29 cellular contexts compared by ENCODE assay signal in the genomic region with DNA sequence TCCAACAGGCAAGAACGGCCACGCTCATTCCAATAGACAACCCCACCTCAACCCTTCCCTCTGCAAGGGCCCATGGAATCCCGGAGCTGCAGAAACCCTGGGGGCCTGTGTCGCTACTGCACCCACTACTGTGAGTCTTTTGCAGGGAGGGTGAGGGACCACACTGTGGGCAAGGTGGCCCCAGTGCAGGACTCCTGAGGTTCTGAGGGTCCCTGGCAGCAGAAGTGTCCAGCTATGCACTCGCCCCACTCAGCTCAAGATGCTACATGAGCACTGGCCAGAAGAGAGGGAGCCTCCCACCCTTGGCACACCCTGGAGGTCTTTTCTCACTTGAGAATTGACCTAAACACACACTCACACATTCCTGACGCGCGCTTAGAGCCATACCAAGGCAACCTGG. TPM values are rescaled to one million over a fixed set of nuclear protein-coding genes. Genes with fewer than 3 reads are reported as not detected.
"Had no signal": no experiment of that assay in that cellular context is flagged by ENCODE, and none has a peak within 500 bp of the region (broad histone marks: within the 10 kb centered on the region; RNA-seq: fewer than 3 reads in every experiment).

No MANE protein-coding gene starts in this region.

- H3K9me3 ChIP-seq: esophagus muscularis mucosa, gastrocnemius medialis, heart right ventricle, left ventricle myocardium inferior, lower lobe of right lung, neutrophil, sigmoid colon had no signal

- H3K27ac Mint-ChIP-seq: dendritic cell treated with granulocyte-macrophage colony-stimulating factor and Interleukin-4, amounts not matched to agents 40 ng/mL and 50 ng/mL, for 4 days; immature natural killer cell; memory B cell; mesothelial cell of epicardium; natural killer cell had no signal

- FAIRE-seq: colon, endometrium, keratinocyte, urothelium cell line had no signal

- H3K36me3 ChIP-seq: esophagus muscularis mucosa, gastrocnemius medialis, heart right ventricle, left ventricle myocardium inferior, lower lobe of right lung, neutrophil, sigmoid colon had no signal

- H3K27ac ChIP-seq: epithelial cell of prostate, esophagus muscularis mucosa, gastrocnemius medialis, heart right ventricle, left ventricle myocardium inferior, lower lobe of right lung, neutrophil, sigmoid colon, skin epidermis had no signal

- DNase-seq: cerebellar nuclear complex; effector CD4-positive, alpha-beta T cell; gastrocnemius medialis; heart right ventricle; immature natural killer cell; left cardiac atrium; left ventricle myocardium inferior; lower lobe of right lung; natural killer cell; sigmoid colon; stimulated activated CD4-positive, alpha-beta T cell treated with anti-CD3 and anti-CD28 coated beads, Interleukin-2, amount 100 ng/mL, for 24 hours; stimulated activated naive CD4-positive, alpha-beta T cell treated with Interleukin-2 at 50 U/mL for 16 hours; trophoblast cell had no signal

- H3K36me3 Mint-ChIP-seq: mesothelial cell of epicardium, natural killer cell had no signal

- H3K4me3 Mint-ChIP-seq: dendritic cell treated with granulocyte-macrophage colony-stimulating factor and Interleukin-4, amounts not matched to agents 40 ng/mL and 50 ng/mL, for 4 days; immature natural killer cell; memory B cell; mesothelial cell of epicardium; natural killer cell had no signal

- H3K4me3 ChIP-seq: esophagus muscularis mucosa, gastrocnemius medialis, heart right ventricle, left ventricle myocardium inferior, lower lobe of right lung, sigmoid colon, skin epidermis had no signal

- ATAC-seq: gastrocnemius medialis, heart right ventricle, left cardiac atrium, lower lobe of right lung, natural killer cell had no signal

- H3K4me1 Mint-ChIP-seq: immature natural killer cell, natural killer cell had no signal

- H3K9me3 Mint-ChIP-seq: dendritic cell treated with granulocyte-macrophage colony-stimulating factor and Interleukin-4, amounts not matched to agents 40 ng/mL and 50 ng/mL, for 4 days; immature natural killer cell; memory B cell; mesothelial cell of epicardium; natural killer cell had no signal

RNA-seq across cellular contexts. Expression of a gene that starts 2.1 kb away (rescaled TPM):
- total RNA-seq: esophagus muscularis mucosa, fibroblast of villous mesenchyme, heart right ventricle, left cardiac atrium, left ventricle myocardium inferior, lower lobe of right lung, mesothelial cell of epicardium, mucosa of gallbladder, myocyte, natural killer cell, osteoblast, pulmonary artery endothelial cell, sigmoid colon had no signal
- polyA plus RNA-seq: heart right ventricle, immature natural killer cell, keratinocyte, sigmoid colon had no signal
